ENCODE assay signal across 8 cellular contexts in genomic region chr6:145929037-145929633, GRCh38. TPM values are rescaled to one million over a fixed set of nuclear protein-coding genes. Genes with fewer than 3 reads are reported as not detected.
DNase-seq lines count a peak whose midpoint lies in the region; ATAC-seq, FAIRE-seq and TF ChIP-seq lines count a peak whose summit lies in the region.

No MANE protein-coding gene starts in this region.

- H3K9me1 ChIP-seq in endothelial cell of umbilical vein (replicated peaks; ENCODE audit: control insufficient read depth, extremely low read depth, insufficient read depth, low read length), result no peaks in the 10 kb centered on the region

- H3K79me2 ChIP-seq in PC-9 (ENCODE audit: low read depth), result no peaks in the 10 kb centered on the region
- no peaks in the 10 kb centered on the region for H3K79me2 ChIP-seq in endothelial cell of umbilical vein (ENCODE audit: control insufficient read depth, insufficient read depth, low read length)

- peak; percentile 85 for FAIRE-seq in endothelial cell of umbilical vein (lab: Jason Lieb, UNC)

- no peaks in the 10 kb centered on the region for H3K27me3 Mint-ChIP-seq in osteocyte (ENCODE audit: unreplicated experiment)
- no peaks in the 10 kb centered on the region for H3K27me3 Mint-ChIP-seq in activated CD4-positive, alpha-beta T cell treated with anti-CD3 and anti-CD28 coated beads for 36 hours

- CTCF ChIA-PET in HEK293 (lab: Yijun Ruan, JAX), result interaction anchor here (0.6 to 3.1 kb wide), 30 partner anchors 9 to 1618 kb away, joined by 3 to 27 read pairs (median 3); no protein-coding TSS in a partner anchor
- CTCF ChIA-PET in PC-9 (lab: Charles Lee), result interaction anchor here (0.6 kb wide), 1 partner anchor 505 kb away, joined by 3 read pairs; no protein-coding TSS in a partner anchor
- CTCF ChIA-PET in endothelial cell of umbilical vein (lab: Charles Lee), result interaction anchor here (0.6 to 4.7 kb wide), 41 partner anchors 8 to 856 kb away, joined by 3 to 87 read pairs (median 4); partner anchors contain the start of genes EPM2A and SHPRH
- CTCF ChIA-PET in activated CD4-positive, alpha-beta T cell treated with anti-CD3 and anti-CD28 coated beads for 36 hours (lab: Charles Lee), result interaction anchor here (0.6 to 2.0 kb wide), 10 partner anchors 9 to 769 kb away, joined by 3 to 8 read pairs (median 4); no protein-coding TSS in a partner anchor

- H3K4me1 Mint-ChIP-seq in osteocyte (ENCODE audit: unreplicated experiment), result no peaks in the 10 kb centered on the region
- no peaks in the 10 kb centered on the region for H3K4me1 Mint-ChIP-seq in activated CD4-positive, alpha-beta T cell treated with anti-CD3 and anti-CD28 coated beads for 36 hours

- H3K4me3 ChIP-seq in HEK293 (ENCODE audit: low read depth, low read length) (no peak overlapping the region), PC-9 (no peak overlapping the region), endothelial cell of umbilical vein (replicated peaks in 1 of 3; ENCODE audit: insufficient read depth in 1 of 3, low read depth in 1 of 3, low read length in 3 of 3) (no peak overlapping the region)

- dilution Hi-C loops in endothelial cell of umbilical vein (cut with MboI; ENCODE audit: extremely low pct_ligation_motif_present, low sequenced_read_pairs), result no loop called here

- H4K20me1 ChIP-seq in PC-9 (ENCODE audit: insufficient read depth), result 0 out of 2 replicates have a peak, but pooled peaks cover 4% of the 10 kb centered on the region
- no peaks in the 10 kb centered on the region for H4K20me1 ChIP-seq in endothelial cell of umbilical vein (replicated peaks; ENCODE audit: control insufficient read depth, extremely low read depth, insufficient read depth, low read length)

- intact Hi-C loops in PC-9 (cut with micrococcal nuclease; ENCODE audit: unreplicated experiment) (loop anchor here (2.0 kb wide), 1 partner anchor 772 kb away; no protein-coding TSS in a partner anchor), endothelial cell of umbilical vein (cut with micrococcal nuclease) (loop anchor here (1.0 to 5.0 kb wide), 5 partner anchors 452 to 846 kb away; partner anchors contain the start of gene RAB32)
- intact Hi-C loops in activated CD4-positive, alpha-beta T cell treated with anti-CD3 and anti-CD28 coated beads for 36 hours (cut with DNase I, micrococcal nuclease), result loop anchor here in 1 of 2 experiments (2.0 kb wide), 1 partner anchor 772 kb away; no protein-coding TSS in a partner anchor

- TF ChIP-seq POLR2A in endothelial cell of umbilical vein (IDR thresholded peaks at IDR 0.05; ENCODE audit: low read depth, low read length), result no peak

- H3K9me3 ChIP-seq in HEK293 (ENCODE audit: control insufficient read depth, insufficient read depth, low read depth, low read length) (no peaks in the 10 kb centered on the region), PC-9 (ENCODE audit: insufficient read depth, low read depth) (no peaks in the 10 kb centered on the region), endothelial cell of umbilical vein (replicated peaks; ENCODE audit: control insufficient read depth, insufficient read depth, low read length) (no peaks in the 10 kb centered on the region)

- no peaks in the 10 kb centered on the region for H3K9me2 ChIP-seq in PC-9 (ENCODE audit: insufficient read depth)

- POLR2A ChIA-PET in HEK293 (lab: Yijun Ruan, JAX), result no interaction called here
- POLR2A ChIA-PET in PC-9 (lab: Charles Lee; ENCODE audit: unreplicated experiment), result no interaction called here
- POLR2A ChIA-PET in endothelial cell of umbilical vein (lab: Charles Lee), result no interaction called here
- POLR2A ChIA-PET in activated CD4-positive, alpha-beta T cell treated with anti-CD3 and anti-CD28 coated beads for 36 hours (lab: Charles Lee), result no interaction called here

- TF ChIP-seq CTCF in HEK293 (tag by site-specific recombination; IDR thresholded peaks at IDR 0.05) (no peak), PC-9 (conservative IDR thresholded peaks at IDR 0.05) (peak; percentile 84), endothelial cell of umbilical vein (IDR thresholded peaks at IDR 0.05; ENCODE audit: extremely low read depth in 1 of 2, insufficient read depth in 1 of 2, low read depth in 1 of 2, low read length in 2 of 2) (peak; percentile 38 to 50), osteocyte (IDR thresholded peaks at IDR 0.05) (peak; percentile 77)

- peaks cover 24% of the 10 kb centered on the region for H3F3A ChIP-seq in PC-9 (ENCODE audit: insufficient read depth, low read depth)

- no peak overlapping the region for H3K9ac ChIP-seq in endothelial cell of umbilical vein (replicated peaks; ENCODE audit: extremely low read depth, insufficient read depth, low read length)

- DNase-seq in COLO829 (ENCODE audit: low spot score) (peak; percentile 21), PC-9 (peak in 1 of 2 experiments; percentile 1), endothelial cell of umbilical vein (ENCODE audit: low read depth, low spot score) (peak; percentile 53), osteocyte (ENCODE audit: extremely low spot score, unreplicated experiment) (no peak)
- no peak for DNase-seq in activated CD4-positive, alpha-beta T cell treated with anti-CD3 and anti-CD28 coated beads for 36 hours

- H3K4me1 ChIP-seq in HEK293 (ENCODE audit: control insufficient read depth, insufficient read depth, low read length) (no peaks in the 10 kb centered on the region), PC-9 (replicated peaks; ENCODE audit: insufficient read depth) (no peaks in the 10 kb centered on the region), endothelial cell of umbilical vein (ENCODE audit: control insufficient read depth, extremely low read depth, insufficient read depth, low read length) (no peaks in the 10 kb centered on the region)

- no peak for ATAC-seq in GM19023 (IDR thresholded peaks at IDR 0.05; ENCODE audit: unreplicated experiment)
- ATAC-seq in HG02870 (IDR thresholded peaks at IDR 0.05; ENCODE audit: unreplicated experiment), result no peak
- no peak for ATAC-seq in activated CD4-positive, alpha-beta T cell treated with anti-CD3 and anti-CD28 coated beads for 36 hours

- H3K27ac ChIP-seq in HEK293 (ENCODE audit: extremely low read depth, low read depth, low read length) (no peak overlapping the region), PC-9 (no peak overlapping the region), endothelial cell of umbilical vein (ENCODE audit: insufficient read depth, low read depth, low read length) (no peak overlapping the region)

- BruUV-seq in PC-9 (replicated peaks; lab: Mats Ljungman, UMichigan) (no TSS peak), endothelial cell of umbilical vein (replicated peaks; lab: Mats Ljungman, UMichigan) (no TSS peak)

- no peak overlapping the region for H3K27ac Mint-ChIP-seq in osteocyte (ENCODE audit: unreplicated experiment)
- H3K27ac Mint-ChIP-seq in activated CD4-positive, alpha-beta T cell treated with anti-CD3 and anti-CD28 coated beads for 36 hours, result no peak overlapping the region

- H2AFZ ChIP-seq in PC-9 (no peak overlapping the region), endothelial cell of umbilical vein (ENCODE audit: low read depth, low read length) (no peak overlapping the region)

- no peak overlapping the region for H3K4me3 Mint-ChIP-seq in osteocyte (ENCODE audit: unreplicated experiment)
- H3K4me3 Mint-ChIP-seq in activated CD4-positive, alpha-beta T cell treated with anti-CD3 and anti-CD28 coated beads for 36 hours, result no peak overlapping the region

- peaks cover 38% of the 10 kb centered on the region for H3K36me3 Mint-ChIP-seq in osteocyte (ENCODE audit: unreplicated experiment)
- peaks cover 17% of the 10 kb centered on the region for H3K36me3 Mint-ChIP-seq in activated CD4-positive, alpha-beta T cell treated with anti-CD3 and anti-CD28 coated beads for 36 hours (ENCODE audit: low read depth)

- peaks cover 54 to 64% of the 10 kb centered on the region in 2 experiments for H3K36me3 ChIP-seq in HEK293 (ENCODE audit: control insufficient read depth in 2 of 2, insufficient read depth in 1 of 2, low read length in 2 of 2)
- peaks cover 17% of the 10 kb centered on the region; the same call in 1 of the 2 replicates for H3K36me3 ChIP-seq in PC-9 (ENCODE audit: low read depth)
- peaks cover 0 to 7% of the 10 kb centered on the region in 2 experiments for H3K36me3 ChIP-seq in endothelial cell of umbilical vein (ENCODE audit: control insufficient read depth in 2 of 2, extremely low read depth in 1 of 2, insufficient read depth in 2 of 2, low read length in 2 of 2)

- H3K27me3 ChIP-seq in PC-9 (ENCODE audit: insufficient read depth, low read depth), result no peaks in the 10 kb centered on the region
- H3K27me3 ChIP-seq in endothelial cell of umbilical vein (ENCODE audit: control insufficient read depth in 2 of 2, insufficient read depth in 2 of 2, low read length in 2 of 2), result no peaks in the 10 kb centered on the region

- no peaks in the 10 kb centered on the region for H3K9me3 Mint-ChIP-seq in osteocyte (ENCODE audit: unreplicated experiment)
- H3K9me3 Mint-ChIP-seq in activated CD4-positive, alpha-beta T cell treated with anti-CD3 and anti-CD28 coated beads for 36 hours (ENCODE audit: low read depth), result no peaks in the 10 kb centered on the region

- no peak overlapping the region for H3K4me2 ChIP-seq in PC-9
- no peak overlapping the region for H3K4me2 ChIP-seq in endothelial cell of umbilical vein (ENCODE audit: insufficient read depth, low read length)

TF ChIP-seq in HEK293, 187 proteins besides CTCF, POLR2A, EP300 and RAD21:
- TF ChIP-seq ZNF654 (tag by site-specific recombination; IDR thresholded peaks at IDR 0.05; ENCODE audit: low read depth) (peak; percentile 65), ZNF354C (tag by site-specific recombination; IDR thresholded peaks at IDR 0.05; ENCODE audit: borderline replicate concordance, low read depth) (no peak)

TF ChIP-seq in endothelial cell of umbilical vein, 7 proteins besides CTCF, POLR2A, EP300 and RAD21 (continues in another document):
- no peak for TF ChIP-seq POLR2AphosphoS5 (IDR thresholded peaks at IDR 0.05; ENCODE audit: insufficient read depth, low read depth, low read length)
- TF ChIP-seq GATA2 (IDR thresholded peaks at IDR 0.05; ENCODE audit: insufficient read depth, insufficient read length, low read depth, low read length), result no peak
- no peak for TF ChIP-seq JUN (IDR thresholded peaks at IDR 0.05; ENCODE audit: borderline replicate concordance, insufficient read depth, insufficient read length, low read depth)
- TF ChIP-seq MYC (IDR thresholded peaks at IDR 0.05; ENCODE audit: low read depth, low read length), result no peak
- no peak for TF ChIP-seq EZH2 (IDR thresholded peaks at IDR 0.05; ENCODE audit: borderline replicate concordance, low read depth, low read length, severe bottlenecking)

RNA-seq across cellular contexts. Expression of gene SHPRH, which starts 35.0 kb away (rescaled TPM):
- total RNA-seq in PC-9 (2021) (9.0 and 10.0 TPM in 2 replicates), endothelial cell of umbilical vein (11.2 and 12.4 TPM in 2 replicates), osteocyte (19.7 and 19.9 TPM in 2 replicates)
- 2.7 and 3.3 TPM in 2 replicates for polyA plus RNA-seq in endothelial cell of umbilical vein
- polyA plus RNA-seq in endothelial cell of umbilical vein (2011; cell fraction: cytosol; rRNA removed), result 2.9 and 3.2 TPM in 2 replicates
- 19.8 and 24.8 TPM in 2 replicates for polyA plus RNA-seq in endothelial cell of umbilical vein (2011; cell fraction: nucleus; rRNA removed)
- 4.2 and 6.4 TPM in 2 replicates for polyA plus RNA-seq in endothelial cell of umbilical vein (2012)
- 18.5 and 24.8 TPM in 2 replicates for polyA minus RNA-seq in endothelial cell of umbilical vein
- 6.3 TPM for polyA minus RNA-seq in endothelial cell of umbilical vein (2011; cell fraction: cytosol; rRNA and poly(A)+ RNA removed)
- polyA minus RNA-seq in endothelial cell of umbilical vein (2011; cell fraction: nucleus; rRNA and poly(A)+ RNA removed), result 59.0 and 80.2 TPM in 2 replicates
- total RNA-seq in activated CD4-positive, alpha-beta T cell treated with anti-CD3 and anti-CD28 coated beads for 36 hours, result 10 to 100 TPM; 12.6 to 14.2 TPM

Comparison
In these comparisons a context has a peak if more than half of its experiments do, and no peak if none do; other contexts are left out.
1. DNase-seq: peak in COLO829 (single experiment) and endothelial cell of umbilical vein (single experiment); none in osteocyte (single experiment) and activated CD4-positive, alpha-beta T cell treated with anti-CD3 and anti-CD28 coated beads for 36 hours (single experiment).